18 cellular contexts compared by ENCODE assay signal in the genomic region with DNA sequence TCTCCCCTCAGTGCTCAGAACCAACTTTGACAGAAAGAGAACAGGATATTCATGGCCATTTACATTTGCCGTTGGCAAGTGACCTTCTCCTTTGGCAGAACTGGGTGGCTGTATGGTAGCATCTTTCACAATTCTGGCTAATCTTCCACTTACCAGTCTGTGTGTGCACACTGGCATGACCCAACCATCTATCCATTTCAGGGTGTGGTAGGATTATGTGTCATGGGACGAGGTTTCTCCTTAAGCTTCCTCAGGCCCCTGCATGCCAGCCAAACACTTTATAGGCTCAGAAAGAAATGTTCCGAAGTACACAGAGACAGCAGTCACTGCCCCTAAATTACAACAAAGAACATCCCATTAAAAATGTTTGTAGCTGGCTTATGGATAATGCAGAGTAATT.
"Had no signal": no experiment of that assay in that cellular context is flagged by ENCODE, and none has a peak within 500 bp of the region (broad histone marks: within the 10 kb centered on the region; RNA-seq: fewer than 3 reads in every experiment).

No MANE protein-coding gene starts in this region.

- H3K4me3 ChIP-seq: ascending aorta, left ventricle myocardium inferior, neural progenitor cell, spleen, testis had no signal

- H3K27ac ChIP-seq: ascending aorta, left ventricle myocardium inferior, neural progenitor cell, spleen, testis, VCaP had no signal

- H2AFZ ChIP-seq: neural progenitor cell had no signal

- H3K4me1 ChIP-seq: ascending aorta, neural progenitor cell, spleen, testis had no signal

- H3K4me2 ChIP-seq: neural progenitor cell had no signal

- H3K36me3 ChIP-seq: ascending aorta, left ventricle myocardium inferior, neural progenitor cell, spleen had no signal

- H3K9ac ChIP-seq: neural progenitor cell had no signal

- FAIRE-seq: frontal cortex had no signal

- H3K27me3 ChIP-seq: ascending aorta, neural progenitor cell, spleen, testis had no signal

- ATAC-seq: activated T-cell treated with anti-CD3 and anti-CD28 coated beads, Interleukin-2, amount 50 U/mL, for 72 hours; naive thymus-derived CD4-positive, alpha-beta T cell; sciatic nerve; stimulated activated memory B cell treated with anti-CD40 and anti-IgM and Interleukin-4, amounts not matched to agents 10 μg/mL and 1 μg/mL and 100 μg/mL, for 72 hours had no signal

- DNase-seq: activated CD4-positive, CD25-positive, alpha-beta regulatory T cell treated with anti-CD3 and anti-CD28 coated beads, Interleukin-2, amount 50 U/mL, for 72 hours; activated effector memory CD4-positive, alpha-beta T cell treated with anti-CD3 and anti-CD28 coated beads, Interleukin-2, amount 50 U/mL, for 16 hours; activated naive CD4-positive, alpha-beta T cell treated with anti-CD3 and anti-CD28 coated beads, Interleukin-2, amount 50 U/mL, for 16 hours; activated T-cell treated with anti-CD3 and anti-CD28 coated beads, Interleukin-2, amount 50 U/mL, for 72 hours; effector CD8-positive, alpha-beta T cell; head of caudate nucleus; left ventricle myocardium inferior; naive thymus-derived CD4-positive, alpha-beta T cell; spleen; stimulated activated CD4-positive, alpha-beta T cell treated with anti-CD3 and anti-CD28 coated beads, Interleukin-4, amount 100 ng/mL, for 4 hours; T-helper 2 cell; testis had no signal

- H3K9me3 ChIP-seq: testis had no signal
